18 cellular contexts compared by ENCODE assay signal in genomic region chr19:1969176-1970002, GRCh38. TPM values are rescaled to one million over a fixed set of nuclear protein-coding genes. Genes with fewer than 3 reads are reported as not detected.
A peak's percentile ranks its signal among the peaks of the same experiment; 100 is the strongest.
DNase-seq lines count a peak whose midpoint lies in the region; ATAC-seq, FAIRE-seq and TF ChIP-seq lines count a peak whose summit lies in the region.
"Had no signal": no experiment of that assay in that cellular context is flagged by ENCODE, and none has a peak within 500 bp of the region (broad histone marks: within the 10 kb centered on the region; RNA-seq: fewer than 3 reads in every experiment).

No MANE protein-coding gene starts in this region.

- H3K9me3 ChIP-seq in HepG2 (ENCODE audit: low read length) (no peaks in the 10 kb centered on the region), right lobe of liver (no peaks in the 10 kb centered on the region), kidney (ENCODE audit: control insufficient read depth in 1 of 2, low read length in 2 of 2) (no peaks in the 10 kb centered on the region), BE2C (no peaks in the 10 kb centered on the region)

- TF ChIP-seq POLR2A in HepG2 (IDR thresholded peaks at IDR 0.05; ENCODE audit: insufficient read depth in 1 of 2, low read depth in 2 of 2, low read length in 2 of 2) (no peak), right lobe of liver (IDR thresholded peaks at IDR 0.05) (no peak)

- H3K4me1 ChIP-seq in HepG2 (ENCODE audit: insufficient read depth, low read length) (no peaks in the 10 kb centered on the region), right lobe of liver (no peaks in the 10 kb centered on the region), kidney (ENCODE audit: control insufficient read depth in 1 of 2, insufficient read depth in 1 of 2, low read depth in 1 of 2, low read length in 2 of 2) (no peaks in the 10 kb centered on the region), BE2C (no peaks in the 10 kb centered on the region)

- H3K36me3 Mint-ChIP-seq in WTC11 (peaks cover 2% of the 10 kb centered on the region), HFFc6 (ENCODE audit: low read depth) (no peaks in the 10 kb centered on the region)
- H3K36me3 Mint-ChIP-seq: IgD-negative memory B cell had no signal

- H3K4me3 Mint-ChIP-seq in WTC11 = no peak overlapping the region
- H3K4me3 Mint-ChIP-seq in HFFc6 = no peak overlapping the region
- H3K4me3 Mint-ChIP-seq: IgD-negative memory B cell had no signal

- no peak overlapping the region for H2AFZ ChIP-seq in HepG2 (ENCODE audit: low read length)

- H3K36me3 ChIP-seq in HepG2 (replicated peaks in 1 of 2; ENCODE audit: control insufficient read depth in 1 of 2, insufficient read depth in 2 of 2, low read length in 2 of 2) (peaks cover 9 to 18% of the 10 kb centered on the region in 2 experiments), right lobe of liver (no peaks in the 10 kb centered on the region), kidney (ENCODE audit: control insufficient read depth in 1 of 2, insufficient read depth in 2 of 2, low read length in 2 of 2) (no peaks in the 10 kb centered on the region), BE2C (peaks cover 25% of the 10 kb centered on the region)

- H3K4me3 ChIP-seq in HepG2 (replicated peaks in 1 of 3; ENCODE audit: insufficient read depth in 1 of 3, low read depth in 2 of 3, low read length in 3 of 3) = no peak overlapping the region
- no peak overlapping the region for H3K4me3 ChIP-seq in right lobe of liver
- no peak overlapping the region for H3K4me3 ChIP-seq in kidney (ENCODE audit: low read length in 2 of 2)
- H3K4me3 ChIP-seq in BE2C (ENCODE audit: low read depth, low read length) = no peak overlapping the region

- in situ Hi-C loops in HepG2 (cut with HindIII; ENCODE audit: extremely low pct_ligation_motif_present, low pct_unique_long_range_greater_than_20kb) = no loop called here

- intact Hi-C loops in HepG2 (cut with micrococcal nuclease; ENCODE audit: unreplicated experiment) = no loop called here
- intact Hi-C loops in right lobe of liver (cut with DNase I) = no loop called here
- intact Hi-C loops in kidney (cut with DNase I) = no loop called here

- no peak for TF ChIP-seq CTCF in HepG2 (CRISPR knock-in tag; IDR thresholded peaks at IDR 0.05)
- no peak for TF ChIP-seq CTCF in right lobe of liver (IDR thresholded peaks at IDR 0.05)
- TF ChIP-seq CTCF in WTC11 (IDR thresholded peaks at IDR 0.05) = no peak
- no peak for TF ChIP-seq CTCF in kidney (IDR thresholded peaks at IDR 0.05; ENCODE audit: borderline replicate concordance, extremely low read depth, insufficient read depth)
- no peak for TF ChIP-seq CTCF in HFFc6 (IDR thresholded peaks at IDR 0.05)
- TF ChIP-seq CTCF in BE2C (IDR thresholded peaks at IDR 0.05; ENCODE audit: low read depth, low read length) = no peak

- peaks cover 5% of the 10 kb centered on the region for H3K79me2 ChIP-seq in HepG2 (ENCODE audit: insufficient read depth, low read length)

- no peak overlapping the region for H3K4me2 ChIP-seq in HepG2 (ENCODE audit: low read depth, low read length)

- no peaks in the 10 kb centered on the region for H3K9me3 Mint-ChIP-seq in WTC11
- no peaks in the 10 kb centered on the region for H3K9me3 Mint-ChIP-seq in HFFc6
- H3K9me3 Mint-ChIP-seq: IgD-negative memory B cell had no signal

- no peak for TF ChIP-seq RAD21 in HepG2 (CRISPR knock-in tag; IDR thresholded peaks at IDR 0.05)

- 96% methylated on average over 26 of the region's 49 CpGs for WGBS in HepG2 (ENCODE audit: low lambda C conversion rate)
- WGBS in right lobe of liver (ENCODE audit: insufficient coverage, low coverage, low lambda C conversion rate, missing lambda C conversion rate) = 100% methylated on average over 2 of the region's 49 CpGs

- H3K27ac Mint-ChIP-seq in WTC11 (0 out of 2 replicates have a peak overlapping the region, but pooled peaks have one; percentile 49), HFFc6 (no peak overlapping the region)

- ATAC-seq in HepG2 = no peak
- ATAC-seq in right lobe of liver = no peak
- ATAC-seq in WTC11 = no peak

- H3K27ac ChIP-seq in HepG2 (ENCODE audit: extremely low read length, insufficient read depth, low read length) = no peak overlapping the region
- no peak overlapping the region for H3K27ac ChIP-seq in right lobe of liver
- H3K27ac ChIP-seq in kidney (ENCODE audit: low read depth in 2 of 2, low read length in 2 of 2) = no peak overlapping the region

- no peak overlapping the region for H3K9ac ChIP-seq in HepG2 (ENCODE audit: insufficient read depth, low read depth, low read length)
- no peak overlapping the region for H3K9ac ChIP-seq in kidney (ENCODE audit: low read length in 2 of 2)

- FAIRE-seq in HepG2 (lab: Jason Lieb, UNC) = no peak
- no peak for FAIRE-seq in kidney (lab: Jason Lieb, UNC)

- TF ChIP-seq EP300 in HepG2 (IDR thresholded peaks at IDR 0.05; ENCODE audit: low read depth in 2 of 2, low read length in 2 of 2) (no peak), HepG2 (CRISPR knock-in tag; IDR thresholded peaks at IDR 0.05; ENCODE audit: borderline replicate concordance) (no peak)

- POLR2A ChIA-PET in HepG2 (lab: Yijun Ruan, JAX) = interaction anchor here (0.6 kb wide), 1 partner anchor 50 kb away, joined by 5 read pairs; no protein-coding TSS in a partner anchor
- POLR2A ChIA-PET in WTC11 (lab: Charles Lee) = interaction anchor here (2.3 kb wide), 1 partner anchor 11 kb away, joined by 5 read pairs; no protein-coding TSS in a partner anchor

- H3K27me3 ChIP-seq in HepG2 (ENCODE audit: control insufficient read depth in 1 of 2, insufficient read depth in 2 of 2, low read length in 2 of 2) (no peaks in the 10 kb centered on the region), right lobe of liver (no peaks in the 10 kb centered on the region), BE2C (no peaks in the 10 kb centered on the region)

- no peak for DNase-seq in HepG2 (ENCODE audit: low spot score)
- no peak for DNase-seq in right lobe of liver
- no peak for DNase-seq in WTC11 (ENCODE audit: low spot score)
- DNase-seq in kidney = peak; percentile 68
- DNase-seq in pons (ENCODE audit: low spot score) = peak; percentile 25
- DNase-seq in HFFc6 = no peak
- no peak for DNase-seq in NCI-H2196 (lab: John Stamatoyannopoulos, UW; ENCODE audit: unreplicated experiment)
- DNase-seq in BE2C = no peak
- DNase-seq: DMS79, Karpas-422, NCI-H1417, NCI-H1694 treated with DMSO at 0.1 percent for 48 hours, NCI-H2081 treated with DMSO at 0.1 percent for 48 hours, NCI-H446 treated with DMSO at 0.1 percent for 48 hours, NCI-H526 treated with DMSO at 0.1 percent for 48 hours, OCI-M1, SHP77 had no signal

- no TSS peak for BruUV-seq in HepG2 (replicated peaks; lab: Mats Ljungman, UMichigan)

- CTCF ChIA-PET in HepG2 (lab: Yijun Ruan, JAX; ENCODE audit: low intra/inter-chr PET ratio, low total read pairs) = no interaction called here
- CTCF ChIA-PET in WTC11 (lab: Charles Lee) = no interaction called here

- H3K4me1 Mint-ChIP-seq in WTC11 (no peaks in the 10 kb centered on the region), HFFc6 (ENCODE audit: low read depth) (no peaks in the 10 kb centered on the region; the same call in 1 of the 2 replicates)

- H3K27me3 Mint-ChIP-seq in WTC11 (ENCODE audit: low read depth) = no peaks in the 10 kb centered on the region
- no peaks in the 10 kb centered on the region for H3K27me3 Mint-ChIP-seq in HFFc6 (ENCODE audit: insufficient read depth)
- H3K27me3 Mint-ChIP-seq: IgD-negative memory B cell had no signal

- H4K20me1 ChIP-seq in HepG2 (ENCODE audit: insufficient read depth, low read length) = peaks cover 8% of the 10 kb centered on the region; the same call in 1 of the 2 replicates

RNA-seq across cellular contexts. Expression of gene CSNK1G2, which starts 28.4 kb away (rescaled TPM):
- total RNA-seq in HepG2 (2016; rRNA removed; fragmentation: Illumina TruSeq; extraction: Trizol) (29.7 and 53.8 TPM in 2 replicates), right lobe of liver (10 to 100 TPM; 14.4 to 35.2 (median 22.6) TPM), WTC11 (2021) (102 to 126 TPM (median 107 TPM) in 3 replicates), kidney (66.2 TPM)
- 40.6 and 41.0 TPM in 2 replicates for total RNA-seq in HepG2 (2016; cell fraction: cytosol; rRNA removed; fragmentation: Illumina TruSeq; extraction: Trizol; ENCODE audit: low read depth)
- 26.8 and 56.3 TPM in 2 replicates for total RNA-seq in HepG2 (2016; cell fraction: insoluble cytoplasmic fraction; rRNA removed; fragmentation: Illumina TruSeq; extraction: Trizol)
- total RNA-seq in HepG2 (2016; cell fraction: membrane; rRNA removed; fragmentation: Illumina TruSeq; extraction: Trizol) = 85.2 and 87.4 TPM in 2 replicates
- 39.2 and 46.8 TPM in 2 replicates for total RNA-seq in HepG2 (2016; cell fraction: nucleus; rRNA removed; fragmentation: Illumina TruSeq; extraction: Trizol)
- polyA plus RNA-seq in HepG2 (2011; rRNA removed) (72.5 and 88.4 TPM in 2 replicates), kidney (ENCODE audit: insufficient read depth, low read depth, low replicate concordance) (33.1 TPM)
- 33.8 and 56.1 TPM in 2 replicates for polyA plus RNA-seq in HepG2 (2011; cell fraction: cytosol; rRNA removed)
- 380 and 522 TPM in 2 replicates for polyA plus RNA-seq in HepG2 (2011; cell fraction: nucleus; rRNA removed)
- polyA plus RNA-seq in HepG2 (2012) = 38.6 and 40.4 TPM in 2 replicates
- polyA plus RNA-seq in HepG2 (2016; cell fraction: cytosol; fragmentation: Illumina TruSeq; extraction: Trizol; ENCODE audit: low read depth) = 39.6 and 47.2 TPM in 2 replicates
- polyA plus RNA-seq in HepG2 (2016; cell fraction: insoluble cytoplasmic fraction; fragmentation: Illumina TruSeq; extraction: Trizol; ENCODE audit: low read depth) = 36.1 and 45.7 TPM in 2 replicates
- 79.1 and 81.2 TPM in 2 replicates for polyA plus RNA-seq in HepG2 (2016; cell fraction: membrane; fragmentation: Illumina TruSeq; extraction: Trizol; ENCODE audit: low read depth)
- polyA plus RNA-seq in HepG2 (2016; cell fraction: nucleus; fragmentation: Illumina TruSeq; extraction: Trizol; ENCODE audit: insufficient read depth, low read depth) = 157 TPM in 2 replicates
- 51.2 and 83.6 TPM in 2 replicates for polyA minus RNA-seq in HepG2 (2011; rRNA and poly(A)+ RNA removed; ENCODE audit: low replicate concordance)
- 23.6 and 25.2 TPM in 2 replicates for polyA minus RNA-seq in HepG2 (2011; cell fraction: cytosol; rRNA and poly(A)+ RNA removed)
- polyA minus RNA-seq in HepG2 (2011; cell fraction: nucleus; rRNA and poly(A)+ RNA removed) = 18.2 and 21.2 TPM in 2 replicates
- 10 to 100 TPM; 44.8 to 52.0 (median 51.1) TPM for total RNA-seq in HFFc6 (2021; fragmentation: NEBNext Ultra II Directional; extraction: Animal tissue kit (Norgen Biotek cat#: 25700))
- polyA plus RNA-seq in BE2C (2012; ENCODE audit: insufficient read depth, insufficient read length, low read depth) = 219 TPM

RNA-seq across cellular contexts. Expression of gene BTBD2, which starts 46.1 kb away (rescaled TPM):
- total RNA-seq in HepG2 (2016; rRNA removed; fragmentation: Illumina TruSeq; extraction: Trizol) (28.1 and 30.9 TPM in 2 replicates), right lobe of liver (10 to 100 TPM; 22.2 to 42.6 (median 29.2) TPM), WTC11 (2021) (106 to 148 TPM (median 145 TPM) in 3 replicates), kidney (70.3 TPM)
- total RNA-seq in HepG2 (2016; cell fraction: cytosol; rRNA removed; fragmentation: Illumina TruSeq; extraction: Trizol; ENCODE audit: low read depth) = 33.3 and 38.0 TPM in 2 replicates
- total RNA-seq in HepG2 (2016; cell fraction: insoluble cytoplasmic fraction; rRNA removed; fragmentation: Illumina TruSeq; extraction: Trizol) = 26.7 and 27.1 TPM in 2 replicates
- total RNA-seq in HepG2 (2016; cell fraction: membrane; rRNA removed; fragmentation: Illumina TruSeq; extraction: Trizol) = 73.7 and 74.9 TPM in 2 replicates
- 18.7 and 18.8 TPM in 2 replicates for total RNA-seq in HepG2 (2016; cell fraction: nucleus; rRNA removed; fragmentation: Illumina TruSeq; extraction: Trizol)
- polyA plus RNA-seq in HepG2 (2011; rRNA removed) (45.3 and 45.6 TPM in 2 replicates), kidney (ENCODE audit: insufficient read depth, low read depth, low replicate concordance) (57.0 TPM)
- polyA plus RNA-seq in HepG2 (2011; cell fraction: cytosol; rRNA removed) = 23.9 and 43.2 TPM in 2 replicates
- polyA plus RNA-seq in HepG2 (2011; cell fraction: nucleus; rRNA removed) = 43.1 and 48.6 TPM in 2 replicates
- 46.5 and 49.0 TPM in 2 replicates for polyA plus RNA-seq in HepG2 (2012)
- polyA plus RNA-seq in HepG2 (2016; cell fraction: cytosol; fragmentation: Illumina TruSeq; extraction: Trizol; ENCODE audit: low read depth) = 74.0 and 79.4 TPM in 2 replicates
- 39.4 and 51.6 TPM in 2 replicates for polyA plus RNA-seq in HepG2 (2016; cell fraction: insoluble cytoplasmic fraction; fragmentation: Illumina TruSeq; extraction: Trizol; ENCODE audit: low read depth)
- polyA plus RNA-seq in HepG2 (2016; cell fraction: membrane; fragmentation: Illumina TruSeq; extraction: Trizol; ENCODE audit: low read depth) = 106 and 123 TPM in 2 replicates
- 43.6 and 45.5 TPM in 2 replicates for polyA plus RNA-seq in HepG2 (2016; cell fraction: nucleus; fragmentation: Illumina TruSeq; extraction: Trizol; ENCODE audit: insufficient read depth, low read depth)
- polyA minus RNA-seq in HepG2 (2011; rRNA and poly(A)+ RNA removed; ENCODE audit: low replicate concordance) = 32.8 and 55.6 TPM in 2 replicates
- 39.1 and 43.2 TPM in 2 replicates for polyA minus RNA-seq in HepG2 (2011; cell fraction: cytosol; rRNA and poly(A)+ RNA removed)
- polyA minus RNA-seq in HepG2 (2011; cell fraction: nucleus; rRNA and poly(A)+ RNA removed) = 10.3 and 12.1 TPM in 2 replicates
- total RNA-seq in HFFc6 (2021; fragmentation: NEBNext Ultra II Directional; extraction: Animal tissue kit (Norgen Biotek cat#: 25700)) = 10 to 100 TPM; 74.1 to 95.6 (median 84.7) TPM
- 80.0 TPM for polyA plus RNA-seq in BE2C (2012; ENCODE audit: insufficient read depth, insufficient read length, low read depth)

Comparison
In these comparisons a context has a peak if more than half of its experiments do, and no peak if none do; other contexts are left out.
1. DNase-seq: peak in kidney (single experiment) and pons (single experiment); none in HepG2 (single experiment), right lobe of liver (0 of 3), WTC11 (single experiment), HFFc6 (single experiment), NCI-H2196 (single experiment) and BE2C (single experiment).